ENCODE assay signal across 9 cellular contexts in genomic region chrX:136147320-136147901, GRCh38. TPM values are rescaled to one million over a fixed set of nuclear protein-coding genes. Genes with fewer than 3 reads are reported as not detected.
DNase-seq lines count a peak whose midpoint lies in the region; ATAC-seq, FAIRE-seq and TF ChIP-seq lines count a peak whose summit lies in the region.
"Had no signal": no experiment of that assay in that cellular context is flagged by ENCODE, and none has a peak within 500 bp of the region (broad histone marks: within the 10 kb centered on the region; RNA-seq: fewer than 3 reads in every experiment).

TSS of gene FHL1 (plus strand) at chrX:136147533.

- H3K4me3 ChIP-seq in OCI-LY1 (ENCODE audit: low read depth, low read length, poor library complexity, severe bottlenecking) (peak within 1 kb of the TSS; percentile 50), neural progenitor cell (peak within 1 kb of the TSS; percentile 72), tibial nerve (peak within 1 kb of the TSS; percentile 53 to 79 (median 67))

- H4K20me1 ChIP-seq in OCI-LY1 (ENCODE audit: insufficient read depth, low read length) (no peaks in the 10 kb centered on the region), neural progenitor cell (ENCODE audit: low read depth) (peaks cover 3% of the 10 kb centered on the region)

- H3K9me2 ChIP-seq in OCI-LY1 (ENCODE audit: low read depth, low read length), result no peaks in the 10 kb centered on the region

- peaks cover 3% of the 10 kb centered on the region for H3K27me3 Mint-ChIP-seq in neural progenitor cell (ENCODE audit: insufficient read depth, low read depth)

- ATAC-seq in HG03457 (IDR thresholded peaks at IDR 0.05; ENCODE audit: unreplicated experiment), result no peak

- no peak within 1 kb of the TSS for H3K9ac ChIP-seq in OCI-LY1 (ENCODE audit: low read length)
- no peak within 1 kb of the TSS for H3K9ac ChIP-seq in neural progenitor cell

- peak in 1 of 2 donors; percentile 43 for TF ChIP-seq POLR2A in tibial nerve (IDR thresholded peaks at IDR 0.05)

- H3K27ac Mint-ChIP-seq in neural progenitor cell, result no peak within 1 kb of the TSS

- WGBS in tibial nerve, 2 donors, result 33% methylated on average over 76 of the region's 83 CpGs; no CpG with 5 or more reads in 1 of the 2 donors

- TF ChIP-seq CTCF in OCI-LY1 (IDR thresholded peaks at IDR 0.05; ENCODE audit: low read length), result no peak
- TF ChIP-seq CTCF in neural progenitor cell (IDR thresholded peaks at IDR 0.05), result no peak
- no peak for TF ChIP-seq CTCF in tibial nerve (IDR thresholded peaks at IDR 0.05)

- peaks cover 4% of the 10 kb centered on the region for H3K4me1 ChIP-seq in OCI-LY1 (ENCODE audit: insufficient read depth, low read length, severe bottlenecking)
- H3K4me1 ChIP-seq in neural progenitor cell, result no peaks in the 10 kb centered on the region
- no peaks in the 10 kb centered on the region for H3K4me1 ChIP-seq in tibial nerve

- H3K4me1 Mint-ChIP-seq in neural progenitor cell, result peaks cover 14% of the 10 kb centered on the region

- H3K27me3 ChIP-seq in OCI-LY1 (ENCODE audit: insufficient read depth, low read length) (no peaks in the 10 kb centered on the region), neural progenitor cell (peaks cover 40% of the 10 kb centered on the region), tibial nerve (peaks cover 0 to 14% of the 10 kb centered on the region in 2 donors)

- DNase-seq in NCI-H1417 (lab: John Stamatoyannopoulos, UW), result peak in 2 of 3 experiments; percentile 78 to 80
- no peak for DNase-seq in NCI-H1417 treated with DMSO at 0.1 percent for 48 hours (lab: John Stamatoyannopoulos, UW)
- DNase-seq in activated gamma-delta T cell (lab: John Stamatoyannopoulos, UW), result peak; percentile 34
- peak; percentile 66 to 77 for DNase-seq in frontal cortex (ENCODE audit: low spot score in 2 of 2)
- peak; percentile 75 for DNase-seq in neural progenitor cell (ENCODE audit: low spot score)
- peak; percentile 25 to 38 for DNase-seq in tibial nerve (ENCODE audit: low spot score in 2 of 2)

- H3K4me2 ChIP-seq in OCI-LY1 (ENCODE audit: low read length) (peak within 1 kb of the TSS; percentile 51), neural progenitor cell (peak within 1 kb of the TSS; percentile 79)

- no peak for FAIRE-seq in frontal cortex (lab: Jason Lieb, UNC)

- peak within 1 kb of the TSS; percentile 89 for H3K4me3 Mint-ChIP-seq in neural progenitor cell

- no peaks in the 10 kb centered on the region for H3K79me2 ChIP-seq in OCI-LY1 (ENCODE audit: insufficient read depth, low read length)
- peaks cover 24% of the 10 kb centered on the region for H3K79me2 ChIP-seq in neural progenitor cell (ENCODE audit: low read depth)

- no peak for TF ChIP-seq EP300 in tibial nerve (IDR thresholded peaks at IDR 0.05)

- H3F3A ChIP-seq in OCI-LY1 (ENCODE audit: insufficient read depth, low read length) (no peaks in the 10 kb centered on the region), neural progenitor cell (ENCODE audit: low read depth) (no peaks in the 10 kb centered on the region)

- H3K36me3 ChIP-seq in OCI-LY1 (ENCODE audit: insufficient read depth, low read length) (no peaks in the 10 kb centered on the region), neural progenitor cell (no peaks in the 10 kb centered on the region), tibial nerve (no peaks in the 10 kb centered on the region)

- H2AFZ ChIP-seq in OCI-LY1 (ENCODE audit: low read length), result no peak within 1 kb of the TSS
- H2AFZ ChIP-seq in neural progenitor cell (replicated peaks), result peak within 1 kb of the TSS; percentile 57

- H3K36me3 Mint-ChIP-seq in neural progenitor cell, result peaks cover 9% of the 10 kb centered on the region

- H3K9me3 ChIP-seq in OCI-LY1 (ENCODE audit: low read length) (no peaks in the 10 kb centered on the region), neural progenitor cell (ENCODE audit: low read depth) (peaks cover 9% of the 10 kb centered on the region), tibial nerve (no peaks in the 10 kb centered on the region)

- H3K27ac ChIP-seq in OCI-LY1 (ENCODE audit: low read depth, low read length, poor library complexity, severe bottlenecking), result no peak within 1 kb of the TSS
- H3K27ac ChIP-seq in neural progenitor cell, result no peak within 1 kb of the TSS
- peak within 1 kb of the TSS; percentile 80 to 94 (median 87) for H3K27ac ChIP-seq in tibial nerve
- H3K27ac ChIP-seq: C4-2B had no signal

- peaks cover 23% of the 10 kb centered on the region for H3K9me3 Mint-ChIP-seq in neural progenitor cell

RNA-seq across cellular contexts. Expression of gene FHL1, which starts in this region (rescaled TPM):
- 90.1 TPM for total RNA-seq in frontal cortex
- 62.1 and 67.6 TPM in 2 replicates for total RNA-seq in neural progenitor cell (ENCODE audit: low replicate concordance)
- total RNA-seq in tibial nerve, result 100 to 1,000 TPM; 246 to 749 (median 333) TPM

Comparison
In these comparisons a context has a peak if more than half of its experiments do, and no peak if none do; other contexts are left out.
1. H3K27ac ChIP-seq: peak in tibial nerve (4 of 4); none in OCI-LY1 (single experiment) and neural progenitor cell (single experiment).
2. Peak in every context shown above with its lines, with median percentiles within 50 percentile points of each other: H3K4me3 ChIP-seq.